Comparison of ENCODE assay signal across 12 cellular contexts in genomic region chrX:43556207-43556606, GRCh38.
"Had no signal": no experiment of that assay in that cellular context is flagged by ENCODE, and none has a peak within 500 bp of the region (broad histone marks: within the 10 kb centered on the region; RNA-seq: fewer than 3 reads in every experiment).

No MANE protein-coding gene starts in this region.

- H3K4me3 ChIP-seq: ascending aorta, gastrocnemius medialis, tibial nerve had no signal

- FAIRE-seq: colon had no signal

- H3K27me3 ChIP-seq: ascending aorta, gastrocnemius medialis had no signal

- H3K36me3 ChIP-seq: ascending aorta, gastrocnemius medialis, tibial nerve had no signal

- H3K9me3 ChIP-seq: ascending aorta, gastrocnemius medialis, tibial nerve had no signal

- H3K4me1 ChIP-seq: ascending aorta, gastrocnemius medialis had no signal

- ATAC-seq: activated naive CD8-positive, alpha-beta T cell treated with anti-CD3 and anti-CD28 coated beads, Interleukin-2, amount 50 U/mL, for 24 hours; gastrocnemius medialis; SK-N-SH treated with all-trans-retinoic acid at 6 μM for 48 hours; WTC11 had no signal

- DNase-seq: activated CD4-positive, alpha-beta T cell treated with anti-CD3 and anti-CD28 coated beads, Interleukin-2, amount 10 ng/mL, durations not matched to agents 24 days and 14 days; activated CD8-positive, alpha-beta memory T cell treated with anti-CD3 and anti-CD28 coated beads for 24 hours; activated naive CD4-positive, alpha-beta T cell treated with Interleukin-2 at 50 U/mL for 16 hours; activated naive CD8-positive, alpha-beta T cell treated with anti-CD3 and anti-CD28 coated beads, Interleukin-2, amount 50 U/mL, for 24 hours; gastrocnemius medialis; mesenchymal stem cell; nephron progenitor cell had no signal

- H3K27ac ChIP-seq: ascending aorta, gastrocnemius medialis, tibial nerve had no signal
